Comparison of ENCODE assay signal across 19 cellular contexts in genomic region chr5:23389543-23390215, GRCh38.
A peak's percentile ranks its signal among the peaks of the same experiment; 100 is the strongest.
DNase-seq lines count a peak whose midpoint lies in the region; ATAC-seq and TF ChIP-seq lines count a peak whose summit lies in the region.
"Had no signal": no experiment of that assay in that cellular context is flagged by ENCODE, and none has a peak within 500 bp of the region (broad histone marks: within the 10 kb centered on the region; RNA-seq: fewer than 3 reads in every experiment).

No MANE protein-coding gene starts in this region.

- no peaks in the 10 kb centered on the region for H3K36me3 Mint-ChIP-seq in chondrocyte (ENCODE audit: low read depth)
- H3K36me3 Mint-ChIP-seq: CD8-positive, alpha-beta T cell had no signal

- no peak for TF ChIP-seq CTCF in chondrocyte (IDR thresholded peaks at IDR 0.05)

- H3K27ac Mint-ChIP-seq in chondrocyte (ENCODE audit: unreplicated experiment) = no peak overlapping the region
- H3K27ac Mint-ChIP-seq: activated B cell treated with CpG ODN at 0.5 μM for 24 hours; activated naive CD8-positive, alpha-beta T cell treated with anti-CD3 and anti-CD28 coated beads, Interleukin-2, amount 50 U/mL, for 24 hours; activated T-helper 2 cell treated with anti-CD3 and anti-CD28 coated beads, Interferon-gamma antibody, Interleukin-2, Interleukin-4, amounts not matched to agents 10 μg/mL and 5 μg/mL and 100 μg/mL, durations not matched to agents 14 hours and 24 hours and 36 hours; CD8-positive, alpha-beta T cell; T-helper 17 cell had no signal

- H3K4me3 Mint-ChIP-seq in chondrocyte (ENCODE audit: unreplicated experiment) = no peak overlapping the region
- H3K4me3 Mint-ChIP-seq: activated B cell treated with CpG ODN at 0.5 μM for 24 hours; activated naive CD8-positive, alpha-beta T cell treated with anti-CD3 and anti-CD28 coated beads, Interleukin-2, amount 50 U/mL, for 24 hours; CD8-positive, alpha-beta T cell; T-helper 17 cell had no signal

- no peak for ATAC-seq in GM18498 (IDR thresholded peaks at IDR 0.05; ENCODE audit: unreplicated experiment)
- ATAC-seq in HG03378 (IDR thresholded peaks at IDR 0.05; ENCODE audit: unreplicated experiment) = no peak
- ATAC-seq: activated naive CD8-positive, alpha-beta T cell treated with anti-CD3 and anti-CD28 coated beads, Interleukin-2, amount 50 U/mL, for 24 hours; CD8-positive, alpha-beta T cell; left lobe of liver; T-helper 17 cell had no signal

- in situ Hi-C loops in G401 (cut with HindIII; ENCODE audit: low sequenced_read_pairs) = no loop called here

- no peaks in the 10 kb centered on the region for H3K27me3 Mint-ChIP-seq in chondrocyte (ENCODE audit: low read depth)
- H3K27me3 Mint-ChIP-seq: activated B cell treated with CpG ODN at 0.5 μM for 24 hours; activated naive CD8-positive, alpha-beta T cell treated with anti-CD3 and anti-CD28 coated beads, Interleukin-2, amount 50 U/mL, for 24 hours; T-helper 17 cell had no signal

- DNase-seq in G401 (ENCODE audit: low spot score) (peak; percentile 20), NCI-H1930 (lab: John Stamatoyannopoulos, UW) (peak; percentile 87 to 91), cerebellar cortex (ENCODE audit: low spot score) (peak; percentile 17), myocyte (ENCODE audit: low read depth) (peak; percentile 24), chondrocyte (ENCODE audit: low spot score) (no peak), T-helper 9 cell (no peak)
- DNase-seq: activated B cell treated with CpG ODN at 0.5 μM for 24 hours; activated naive CD8-positive, alpha-beta T cell treated with anti-CD3 and anti-CD28 coated beads, Interleukin-2, amount 50 U/mL, for 24 hours; brain microvascular endothelial cell; CD8-positive, alpha-beta T cell; DND-41; NCI-H2107; SIG-M5; spleen; T-helper 17 cell had no signal

- H3K4me1 Mint-ChIP-seq in chondrocyte (ENCODE audit: low read depth) = no peaks in the 10 kb centered on the region
- H3K4me1 Mint-ChIP-seq: activated B cell treated with CpG ODN at 0.5 μM for 24 hours; activated naive CD8-positive, alpha-beta T cell treated with anti-CD3 and anti-CD28 coated beads, Interleukin-2, amount 50 U/mL, for 24 hours; T-helper 17 cell had no signal

- peaks cover 5% of the 10 kb centered on the region for H3K9me3 Mint-ChIP-seq in chondrocyte (ENCODE audit: low read depth)

Comparison
In these comparisons a context has a peak if more than half of its experiments do, and no peak if none do; other contexts are left out.
1. DNase-seq: peak in G401 (single experiment), NCI-H1930 (2 of 2), cerebellar cortex (single experiment) and myocyte (single experiment); none in chondrocyte (single experiment) and T-helper 9 cell (single experiment).